In the genomic region with DNA sequence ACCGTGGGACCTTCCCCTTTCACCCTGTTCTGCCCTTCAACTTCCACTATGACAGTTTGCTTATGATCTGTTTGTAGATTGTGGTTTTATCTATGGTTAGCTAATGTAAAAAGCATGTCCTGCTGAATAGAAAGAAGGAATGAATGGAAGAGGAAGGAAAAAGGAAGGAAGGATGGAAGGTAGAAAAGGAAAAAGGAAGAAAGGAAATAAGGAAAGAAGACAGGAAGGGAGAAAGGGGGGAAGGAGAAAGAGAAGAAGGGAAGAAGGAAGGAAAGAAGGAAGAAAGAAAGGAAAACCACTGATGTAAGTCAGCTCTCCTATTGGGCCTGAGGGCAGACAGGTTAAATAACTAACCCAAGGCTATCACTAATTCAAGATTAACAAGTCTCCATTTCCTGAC, we compare ENCODE assay signal across 24 cellular contexts.
"Had no signal": no experiment of that assay in that cellular context is flagged by ENCODE, and none has a peak within 500 bp of the region (broad histone marks: within the 10 kb centered on the region; RNA-seq: fewer than 3 reads in every experiment).

No MANE protein-coding gene starts in this region.

- H3K4me1 ChIP-seq: left ventricle myocardium inferior, pancreas, prostate gland, sigmoid colon, spleen, suprapubic skin, tibial artery, upper lobe of right lung had no signal

- H3K27ac ChIP-seq: left ventricle myocardium inferior, pancreas, prostate gland, sigmoid colon, spleen, suprapubic skin, thoracic aorta, tibial artery, upper lobe of right lung had no signal

- H3K36me3 ChIP-seq: left ventricle myocardium inferior, pancreas, prostate gland, sigmoid colon, spleen, suprapubic skin, thoracic aorta, tibial artery, upper lobe of right lung had no signal

- H3K27me3 ChIP-seq: pancreas, sigmoid colon, spleen, suprapubic skin, tibial artery, upper lobe of right lung had no signal

- H3K9me3 ChIP-seq: mucosa of descending colon, pancreas, prostate gland, sigmoid colon, thoracic aorta, tibial artery, upper lobe of right lung had no signal

- H3K4me3 ChIP-seq: left ventricle myocardium inferior, lung, mucosa of descending colon, pancreas, prostate gland, sigmoid colon, spleen, suprapubic skin, thoracic aorta, tibial artery, upper lobe of right lung had no signal

- FAIRE-seq: pancreas, small intestine, urothelium cell line had no signal

- DNase-seq: islet precursor cell; left ventricle myocardium inferior; midbrain; mucosa of descending colon; naive thymus-derived CD4-positive, alpha-beta T cell; pancreas; posterior cingulate gyrus; retina; right cardiac atrium; sigmoid colon; small intestine; spleen; stimulated activated CD4-positive, alpha-beta T cell treated with anti-CD3 and anti-CD28 coated beads, Interleukin-4, amount 100 ng/mL, for 24 hours; stimulated activated naive CD4-positive, alpha-beta T cell; tibial artery; trophoblast cell; upper lobe of right lung had no signal

- ATAC-seq: mucosa of descending colon; naive thymus-derived CD4-positive, alpha-beta T cell; natural killer cell treated with Interleukin-12 subunit alpha and Interleukin-12 subunit beta and Interleukin-15 and Interleukin-18, amount 100 ng/mL, for 72 hours; pancreas; right cardiac atrium; stimulated activated effector memory CD8-positive, alpha-beta T cell treated with anti-CD3 and anti-CD28 coated beads, Interleukin-12 subunit alpha, Interleukin-12 subunit beta, amount 100 ng/mL, for 72 hours; upper lobe of right lung had no signal
